16 cellular contexts compared by ENCODE assay signal in the genomic region with DNA sequence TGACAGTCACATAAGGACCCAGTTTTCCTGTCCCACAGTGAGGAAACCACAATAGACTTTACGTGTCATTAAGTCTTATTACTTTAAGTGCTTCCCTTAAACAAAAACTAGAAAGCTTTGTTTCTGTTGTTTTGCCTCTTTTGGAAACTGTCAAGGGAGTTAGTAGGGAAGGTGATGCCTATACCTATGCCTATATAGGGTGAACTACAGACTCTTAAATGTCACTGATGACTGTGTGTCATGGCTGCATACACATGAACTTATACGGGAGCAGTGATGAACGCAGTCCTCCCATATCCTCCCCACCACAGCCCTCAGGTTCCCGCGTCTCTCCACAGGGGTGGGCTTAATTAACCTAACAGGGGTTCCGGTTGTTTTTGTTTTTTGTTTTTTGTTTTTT.
DNase-seq lines count a peak whose midpoint lies in the region; ATAC-seq, FAIRE-seq and TF ChIP-seq lines count a peak whose summit lies in the region.
"Had no signal": no experiment of that assay in that cellular context is flagged by ENCODE, and none has a peak within 500 bp of the region (broad histone marks: within the 10 kb centered on the region; RNA-seq: fewer than 3 reads in every experiment).

No MANE protein-coding gene starts in this region.

- no peak overlapping the region for H3K27ac Mint-ChIP-seq in activated T-cell treated with anti-CD3 and anti-CD28 coated beads, Interleukin-2, amount 50 U/mL, for 72 hours
- H3K27ac Mint-ChIP-seq in activated CD8-positive, alpha-beta T cell treated with anti-CD3 and anti-CD28 coated beads for 36 hours, result no peak overlapping the region
- H3K27ac Mint-ChIP-seq: B cell had no signal

- no peak overlapping the region for H3K4me3 Mint-ChIP-seq in activated T-cell treated with anti-CD3 and anti-CD28 coated beads, Interleukin-2, amount 50 U/mL, for 72 hours
- no peak overlapping the region for H3K4me3 Mint-ChIP-seq in activated CD8-positive, alpha-beta T cell treated with anti-CD3 and anti-CD28 coated beads for 36 hours
- H3K4me3 Mint-ChIP-seq: B cell had no signal

- peaks cover 36% of the 10 kb centered on the region for H3K27me3 Mint-ChIP-seq in activated T-cell treated with anti-CD3 and anti-CD28 coated beads, Interleukin-2, amount 50 U/mL, for 72 hours (ENCODE audit: low read depth)
- no peaks in the 10 kb centered on the region for H3K27me3 Mint-ChIP-seq in activated CD8-positive, alpha-beta T cell treated with anti-CD3 and anti-CD28 coated beads for 36 hours

- peak overlapping the region; percentile 82 for H3K27ac ChIP-seq in SJSA1
- H3K27ac ChIP-seq in endothelial cell of umbilical vein (ENCODE audit: insufficient read depth, low read depth, low read length), result no peak overlapping the region
- H3K27ac ChIP-seq in muscle layer of colon (ENCODE audit: low read depth, low read length), result peak overlapping the region; percentile 95
- H3K27ac ChIP-seq in subcutaneous abdominal adipose tissue (ENCODE audit: low read depth, low read length), result peak overlapping the region; percentile 49
- H3K27ac ChIP-seq: foreskin keratinocyte, SJCRH30 had no signal

- FAIRE-seq in endothelial cell of umbilical vein (lab: Jason Lieb, UNC), result peak; percentile 70
- FAIRE-seq: D721Med had no signal

- dilution Hi-C loops in endothelial cell of umbilical vein (cut with MboI; ENCODE audit: extremely low pct_ligation_motif_present, low sequenced_read_pairs), result no loop called here

- no peak overlapping the region for H3K4me2 ChIP-seq in endothelial cell of umbilical vein (ENCODE audit: insufficient read depth, low read length)

- intact Hi-C loops in endothelial cell of umbilical vein (cut with micrococcal nuclease), result no loop called here
- intact Hi-C loops in activated CD8-positive, alpha-beta T cell treated with anti-CD3 and anti-CD28 coated beads for 36 hours (cut with micrococcal nuclease), result no loop called here

- no peaks in the 10 kb centered on the region for H3K9me3 Mint-ChIP-seq in activated T-cell treated with anti-CD3 and anti-CD28 coated beads, Interleukin-2, amount 50 U/mL, for 72 hours
- H3K9me3 Mint-ChIP-seq in activated CD8-positive, alpha-beta T cell treated with anti-CD3 and anti-CD28 coated beads for 36 hours, result no peaks in the 10 kb centered on the region

- DNase-seq in SJSA1 (ENCODE audit: low read depth in 1 of 2, low spot score in 2 of 2) (no peak), endothelial cell of umbilical vein (ENCODE audit: low read depth, low spot score) (no peak), NCI-H2029 (lab: John Stamatoyannopoulos, UW) (no peak)
- DNase-seq in activated T-cell treated with anti-CD3 and anti-CD28 coated beads, Interleukin-2, amount 50 U/mL, for 72 hours, result no peak
- no peak for DNase-seq in activated CD8-positive, alpha-beta T cell treated with anti-CD3 and anti-CD28 coated beads for 36 hours
- DNase-seq: activated effector memory CD4-positive, alpha-beta T cell treated with Interleukin-2 at 50 U/mL for 16 hours; foreskin keratinocyte; NCI-H146; NCI-H446; SJCRH30; stimulated activated CD4-positive, alpha-beta T cell treated with anti-CD3 and anti-CD28 coated beads, Interleukin-2, amount 100 ng/mL, for 48 hours had no signal

- H3K36me3 ChIP-seq in SJSA1, result no peaks in the 10 kb centered on the region
- no peaks in the 10 kb centered on the region for H3K36me3 ChIP-seq in endothelial cell of umbilical vein (ENCODE audit: control insufficient read depth in 2 of 2, extremely low read depth in 1 of 2, insufficient read depth in 2 of 2, low read length in 2 of 2)
- no peaks in the 10 kb centered on the region for H3K36me3 ChIP-seq in muscle layer of colon (ENCODE audit: insufficient read depth, low read length)
- no peaks in the 10 kb centered on the region for H3K36me3 ChIP-seq in subcutaneous abdominal adipose tissue (ENCODE audit: control insufficient read depth in 5 of 5, insufficient read depth in 5 of 5, low read length in 5 of 5)
- H3K36me3 ChIP-seq: SJCRH30 had no signal

- H3K9me1 ChIP-seq in endothelial cell of umbilical vein (replicated peaks; ENCODE audit: control insufficient read depth, extremely low read depth, insufficient read depth, low read length), result no peaks in the 10 kb centered on the region

- H3K4me1 Mint-ChIP-seq in activated T-cell treated with anti-CD3 and anti-CD28 coated beads, Interleukin-2, amount 50 U/mL, for 72 hours (ENCODE audit: low read depth), result no peaks in the 10 kb centered on the region
- H3K4me1 Mint-ChIP-seq in activated CD8-positive, alpha-beta T cell treated with anti-CD3 and anti-CD28 coated beads for 36 hours (ENCODE audit: low read depth), result no peaks in the 10 kb centered on the region
- H3K4me1 Mint-ChIP-seq: B cell had no signal

- H3K36me3 Mint-ChIP-seq in activated T-cell treated with anti-CD3 and anti-CD28 coated beads, Interleukin-2, amount 50 U/mL, for 72 hours (ENCODE audit: insufficient read depth in 2 of 2), result no peaks in the 10 kb centered on the region
- H3K36me3 Mint-ChIP-seq in activated CD8-positive, alpha-beta T cell treated with anti-CD3 and anti-CD28 coated beads for 36 hours (ENCODE audit: low read depth), result no peaks in the 10 kb centered on the region

- POLR2A ChIA-PET in endothelial cell of umbilical vein (lab: Charles Lee), result no interaction called here
- POLR2A ChIA-PET in activated CD8-positive, alpha-beta T cell treated with anti-CD3 and anti-CD28 coated beads for 36 hours (lab: Charles Lee), result no interaction called here

- peaks cover 45% of the 10 kb centered on the region for H3K4me1 ChIP-seq in SJSA1 (replicated peaks)
- no peaks in the 10 kb centered on the region for H3K4me1 ChIP-seq in endothelial cell of umbilical vein (ENCODE audit: control insufficient read depth, extremely low read depth, insufficient read depth, low read length)
- peaks cover 85% of the 10 kb centered on the region for H3K4me1 ChIP-seq in muscle layer of colon (ENCODE audit: insufficient read depth, low read length)
- peaks cover 2 to 31% (median 17%) of the 10 kb centered on the region in 5 donors for H3K4me1 ChIP-seq in subcutaneous abdominal adipose tissue (ENCODE audit: control insufficient read depth in 5 of 5, insufficient read depth in 5 of 5, low read length in 5 of 5)
- H3K4me1 ChIP-seq: foreskin keratinocyte, SJCRH30 had no signal

- no TSS peak for BruUV-seq in endothelial cell of umbilical vein (replicated peaks; lab: Mats Ljungman, UMichigan)

- no peak for TF ChIP-seq POLR2A in endothelial cell of umbilical vein (IDR thresholded peaks at IDR 0.05; ENCODE audit: low read depth, low read length)

- no peaks in the 10 kb centered on the region for H3K9me3 ChIP-seq in SJSA1 (replicated peaks)
- no peaks in the 10 kb centered on the region for H3K9me3 ChIP-seq in endothelial cell of umbilical vein (replicated peaks; ENCODE audit: control insufficient read depth, insufficient read depth, low read length)
- no peaks in the 10 kb centered on the region for H3K9me3 ChIP-seq in muscle layer of colon (ENCODE audit: low read length)
- H3K9me3 ChIP-seq in subcutaneous abdominal adipose tissue (ENCODE audit: control insufficient read depth in 5 of 5, low read length in 5 of 5), result no peaks in the 10 kb centered on the region

- no peaks in the 10 kb centered on the region for H3K79me2 ChIP-seq in endothelial cell of umbilical vein (ENCODE audit: control insufficient read depth, insufficient read depth, low read length)

- CTCF ChIA-PET in endothelial cell of umbilical vein (lab: Charles Lee), result no interaction called here
- CTCF ChIA-PET in activated CD8-positive, alpha-beta T cell treated with anti-CD3 and anti-CD28 coated beads for 36 hours (lab: Charles Lee), result no interaction called here

- H3K27me3 ChIP-seq in SJSA1 (replicated peaks), result no peaks in the 10 kb centered on the region
- peaks cover 0 to 17% of the 10 kb centered on the region in 2 experiments for H3K27me3 ChIP-seq in endothelial cell of umbilical vein (ENCODE audit: control insufficient read depth in 2 of 2, insufficient read depth in 2 of 2, low read length in 2 of 2)
- H3K27me3 ChIP-seq in muscle layer of colon (ENCODE audit: control insufficient read depth in 1 of 2, insufficient read depth in 2 of 2, low read length in 2 of 2), result no peaks in the 10 kb centered on the region
- no peaks in the 10 kb centered on the region for H3K27me3 ChIP-seq in subcutaneous abdominal adipose tissue (ENCODE audit: control insufficient read depth in 5 of 5, insufficient read depth in 4 of 5, low read length in 5 of 5)
- H3K27me3 ChIP-seq: SJCRH30 had no signal

- TF ChIP-seq CTCF in endothelial cell of umbilical vein (IDR thresholded peaks at IDR 0.05; ENCODE audit: extremely low read depth in 1 of 2, insufficient read depth in 1 of 2, low read depth in 1 of 2, low read length in 2 of 2), result no peak
- no peak for TF ChIP-seq CTCF in activated CD8-positive, alpha-beta T cell treated with anti-CD3 and anti-CD28 coated beads for 36 hours (IDR thresholded peaks at IDR 0.05)

- H4K20me1 ChIP-seq in endothelial cell of umbilical vein (replicated peaks; ENCODE audit: control insufficient read depth, extremely low read depth, insufficient read depth, low read length), result no peaks in the 10 kb centered on the region

- H2AFZ ChIP-seq in endothelial cell of umbilical vein (ENCODE audit: low read depth, low read length), result no peak overlapping the region

- no peak overlapping the region for H3K9ac ChIP-seq in endothelial cell of umbilical vein (replicated peaks; ENCODE audit: extremely low read depth, insufficient read depth, low read length)
- H3K9ac ChIP-seq in muscle layer of colon (ENCODE audit: low read length), result peak overlapping the region; percentile 18
- H3K9ac ChIP-seq in subcutaneous abdominal adipose tissue (ENCODE audit: low read length in 5 of 5), result no peak overlapping the region

- H3K4me3 ChIP-seq in SJSA1 (no peak overlapping the region), endothelial cell of umbilical vein (replicated peaks in 1 of 3; ENCODE audit: insufficient read depth in 1 of 3, low read depth in 1 of 3, low read length in 3 of 3) (no peak overlapping the region), muscle layer of colon (ENCODE audit: low read depth in 1 of 2, low read length in 2 of 2) (no peak overlapping the region), subcutaneous abdominal adipose tissue (ENCODE audit: low read depth in 1 of 5, low read length in 5 of 5) (no peak overlapping the region)
- H3K4me3 ChIP-seq: SJCRH30 had no signal

- no peak for ATAC-seq in activated T-cell treated with anti-CD3 and anti-CD28 coated beads, Interleukin-2, amount 50 U/mL, for 72 hours (replicated peaks in 1 of 2)
- no peak for ATAC-seq in GM21717 (IDR thresholded peaks at IDR 0.05; ENCODE audit: unreplicated experiment)
- no peak for ATAC-seq in activated CD8-positive, alpha-beta T cell treated with anti-CD3 and anti-CD28 coated beads for 36 hours
- ATAC-seq: foreskin keratinocyte had no signal

TF ChIP-seq in endothelial cell of umbilical vein, 7 proteins besides CTCF, POLR2A, EP300 and RAD21 (continues in another document):
- TF ChIP-seq MYC (IDR thresholded peaks at IDR 0.05; ENCODE audit: low read depth, low read length), result no peak
- TF ChIP-seq, protein P1, sequence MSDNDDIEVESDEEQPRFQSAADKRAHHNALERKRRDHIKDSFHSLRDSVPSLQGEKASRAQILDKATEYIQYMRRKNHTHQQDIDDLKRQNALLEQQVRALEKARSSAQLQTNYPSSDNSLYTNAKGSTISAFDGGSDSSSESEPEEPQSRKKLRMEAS (IDR thresholded peaks at IDR 0.05; ENCODE audit: insufficient read depth, insufficient read length), result no peak
- TF ChIP-seq EZH2 (IDR thresholded peaks at IDR 0.05; ENCODE audit: borderline replicate concordance, low read depth, low read length, severe bottlenecking), result no peak
